8 cellular contexts compared by ENCODE assay signal in genomic region chr17:39450051-39450450, GRCh38. TPM values are rescaled to one million over a fixed set of nuclear protein-coding genes. Genes with fewer than 3 reads are reported as not detected.
DNase-seq lines count a peak whose midpoint lies in the region; ATAC-seq, FAIRE-seq and TF ChIP-seq lines count a peak whose summit lies in the region.

No MANE protein-coding gene starts in this region.

- no peaks in the 10 kb centered on the region for H3K27me3 ChIP-seq in CD4-positive, CD25-positive, alpha-beta regulatory T cell (ENCODE audit: control insufficient read depth, insufficient read depth, low read length)
- H3K27me3 ChIP-seq in neural progenitor cell, result no peaks in the 10 kb centered on the region

- peak overlapping the region; percentile 81 for H3K4me3 ChIP-seq in CD4-positive, CD25-positive, alpha-beta regulatory T cell (ENCODE audit: low read depth, low read length)
- H3K4me3 ChIP-seq in neural progenitor cell, result peak overlapping the region; percentile 94

- H3K9me3 Mint-ChIP-seq in CD4-positive, CD25-positive, alpha-beta regulatory T cell, result peaks cover 0 to 1% (median 0%) of the 10 kb centered on the region in 7 donors
- H3K9me3 Mint-ChIP-seq in dendritic cell treated with granulocyte-macrophage colony-stimulating factor and Interleukin-4, amounts not matched to agents 40 ng/mL and 50 ng/mL, for 4 days, result no peaks in the 10 kb centered on the region
- no peaks in the 10 kb centered on the region for H3K9me3 Mint-ChIP-seq in neural progenitor cell

- H3K4me3 Mint-ChIP-seq in CD4-positive, CD25-positive, alpha-beta regulatory T cell, result peak overlapping the region; percentile 95 to 99 (median 96)
- H3K4me3 Mint-ChIP-seq in dendritic cell treated with granulocyte-macrophage colony-stimulating factor and Interleukin-4, amounts not matched to agents 40 ng/mL and 50 ng/mL, for 4 days, result peak overlapping the region; percentile 93
- H3K4me3 Mint-ChIP-seq in neural progenitor cell, result peak overlapping the region; percentile 98

- no peak for TF ChIP-seq CTCF in neural progenitor cell (IDR thresholded peaks at IDR 0.05)

- H3K27ac Mint-ChIP-seq in CD4-positive, CD25-positive, alpha-beta regulatory T cell, result peak overlapping the region; percentile 86 to 99 (median 99)
- H3K27ac Mint-ChIP-seq in dendritic cell treated with granulocyte-macrophage colony-stimulating factor and Interleukin-4, amounts not matched to agents 40 ng/mL and 50 ng/mL, for 4 days, result no peak overlapping the region
- no peak overlapping the region for H3K27ac Mint-ChIP-seq in neural progenitor cell

- H3K79me2 ChIP-seq in neural progenitor cell (ENCODE audit: low read depth), result peaks cover 59% of the 10 kb centered on the region

- peaks cover 12% of the 10 kb centered on the region for H3F3A ChIP-seq in neural progenitor cell (ENCODE audit: low read depth)

- no peak for DNase-seq in CD4-positive, CD25-positive, alpha-beta regulatory T cell
- peak; percentile 22 for DNase-seq in LoVo (ENCODE audit: low spot score)
- DNase-seq in neural progenitor cell (ENCODE audit: low spot score), result no peak
- DNase-seq in NAMALWA (ENCODE audit: low spot score), result no peak
- DNase-seq in RCC 7860 (ENCODE audit: low spot score), result no peak
- DNase-seq in superior temporal gyrus (ENCODE audit: extremely low spot score), result no peak
- DNase-seq in SK-N-DZ (ENCODE audit: low spot score), result no peak

- intact Hi-C loops in dendritic cell treated with granulocyte-macrophage colony-stimulating factor and Interleukin-4, amounts not matched to agents 40 ng/mL and 50 ng/mL, for 4 days (cut with micrococcal nuclease), result no loop called here

- H3K9ac ChIP-seq in neural progenitor cell, result peak overlapping the region; percentile 100

- no peak overlapping the region for H2AFZ ChIP-seq in neural progenitor cell (replicated peaks)

- no peaks in the 10 kb centered on the region for H3K9me3 ChIP-seq in CD4-positive, CD25-positive, alpha-beta regulatory T cell (ENCODE audit: control insufficient read depth in 2 of 2, low read length in 2 of 2)
- no peaks in the 10 kb centered on the region for H3K9me3 ChIP-seq in neural progenitor cell (ENCODE audit: low read depth)

- no peak for FAIRE-seq in RCC 7860 (lab: Jason Lieb, UNC)

- peaks cover 12 to 46% (median 26%) of the 10 kb centered on the region in 4 donors for H3K4me1 Mint-ChIP-seq in CD4-positive, CD25-positive, alpha-beta regulatory T cell
- peaks cover 10% of the 10 kb centered on the region for H3K4me1 Mint-ChIP-seq in dendritic cell treated with granulocyte-macrophage colony-stimulating factor and Interleukin-4, amounts not matched to agents 40 ng/mL and 50 ng/mL, for 4 days (ENCODE audit: low read depth)
- H3K4me1 Mint-ChIP-seq in neural progenitor cell, result peaks cover 8% of the 10 kb centered on the region

- H3K36me3 Mint-ChIP-seq in CD4-positive, CD25-positive, alpha-beta regulatory T cell, result peaks cover 4% of the 10 kb centered on the region
- peaks cover 42% of the 10 kb centered on the region for H3K36me3 Mint-ChIP-seq in dendritic cell treated with granulocyte-macrophage colony-stimulating factor and Interleukin-4, amounts not matched to agents 40 ng/mL and 50 ng/mL, for 4 days (ENCODE audit: low read depth)
- peaks cover 5% of the 10 kb centered on the region for H3K36me3 Mint-ChIP-seq in neural progenitor cell

- H3K27ac ChIP-seq in CD4-positive, CD25-positive, alpha-beta regulatory T cell (ENCODE audit: insufficient read depth, low read length, poor library complexity, severe bottlenecking), result peak overlapping the region; percentile 91
- H3K27ac ChIP-seq in neural progenitor cell, result no peak overlapping the region

- peak overlapping the region; percentile 98 for H3K4me2 ChIP-seq in neural progenitor cell

- no peaks in the 10 kb centered on the region for H4K20me1 ChIP-seq in neural progenitor cell (ENCODE audit: low read depth)

- H3K27me3 Mint-ChIP-seq in CD4-positive, CD25-positive, alpha-beta regulatory T cell, result no peaks in the 10 kb centered on the region
- no peaks in the 10 kb centered on the region for H3K27me3 Mint-ChIP-seq in dendritic cell treated with granulocyte-macrophage colony-stimulating factor and Interleukin-4, amounts not matched to agents 40 ng/mL and 50 ng/mL, for 4 days
- H3K27me3 Mint-ChIP-seq in neural progenitor cell (ENCODE audit: insufficient read depth, low read depth), result peaks cover 3% of the 10 kb centered on the region

- peaks cover 25% of the 10 kb centered on the region for H3K36me3 ChIP-seq in CD4-positive, CD25-positive, alpha-beta regulatory T cell (ENCODE audit: control insufficient read depth, insufficient read depth, low read length)
- peaks cover 6% of the 10 kb centered on the region for H3K36me3 ChIP-seq in neural progenitor cell

- peaks cover 15% of the 10 kb centered on the region for H3K4me1 ChIP-seq in CD4-positive, CD25-positive, alpha-beta regulatory T cell (ENCODE audit: control insufficient read depth, insufficient read depth, low read length, poor library complexity, severe bottlenecking)
- H3K4me1 ChIP-seq in neural progenitor cell, result peaks cover 5% of the 10 kb centered on the region

- no peak for ATAC-seq in CD4-positive, CD25-positive, alpha-beta regulatory T cell (ENCODE audit: low read depth in 2 of 2)

RNA-seq across cellular contexts. Expression of gene MED1, which starts 1.0 kb away (rescaled TPM):
- 45.4 TPM for total RNA-seq in CD4-positive, CD25-positive, alpha-beta regulatory T cell
- polyA plus RNA-seq in CD4-positive, CD25-positive, alpha-beta regulatory T cell, result 10 to 100 TPM; 15.8 to 20.2 (median 18.3) TPM
- total RNA-seq in neural progenitor cell (ENCODE audit: low replicate concordance), result 30.0 and 35.6 TPM in 2 replicates
- 16.0 and 21.8 TPM in 2 replicates for polyA plus RNA-seq in SK-N-DZ (2014; cell fraction: cytosol; rRNA removed)
- polyA plus RNA-seq in SK-N-DZ (2014; cell fraction: nucleus; rRNA removed), result 12.0 and 18.4 TPM in 2 replicates

RNA-seq across cellular contexts. Expression of gene CDK12, which starts 11.2 kb away (rescaled TPM):
- 110 TPM for total RNA-seq in CD4-positive, CD25-positive, alpha-beta regulatory T cell
- polyA plus RNA-seq in CD4-positive, CD25-positive, alpha-beta regulatory T cell, result 1 to 10 TPM; 2.1 to 4.4 (median 3.3) TPM
- total RNA-seq in neural progenitor cell (ENCODE audit: low replicate concordance), result 44.1 and 45.0 TPM in 2 replicates
- polyA plus RNA-seq in SK-N-DZ (2014; cell fraction: cytosol; rRNA removed), result 16.0 and 18.9 TPM in 2 replicates
- polyA plus RNA-seq in SK-N-DZ (2014; cell fraction: nucleus; rRNA removed), result 7.3 and 12.5 TPM in 2 replicates

RNA-seq across cellular contexts. Expression of gene FBXL20, which starts 48.6 kb away (rescaled TPM):
- 30.8 TPM for total RNA-seq in CD4-positive, CD25-positive, alpha-beta regulatory T cell
- polyA plus RNA-seq in CD4-positive, CD25-positive, alpha-beta regulatory T cell, result 1 to 10 TPM; 4.0 to 6.3 (median 4.8) TPM
- 19.9 and 23.2 TPM in 2 replicates for total RNA-seq in neural progenitor cell (ENCODE audit: low replicate concordance)
- polyA plus RNA-seq in SK-N-DZ (2014; cell fraction: cytosol; rRNA removed), result 10.2 and 16.9 TPM in 2 replicates
- polyA plus RNA-seq in SK-N-DZ (2014; cell fraction: nucleus; rRNA removed), result 12.6 and 13.0 TPM in 2 replicates

Comparison
In these comparisons a context has a peak if more than half of its experiments do, and no peak if none do; other contexts are left out.
1. H3K27ac Mint-ChIP-seq: peak in CD4-positive, CD25-positive, alpha-beta regulatory T cell (3 of 3); none in dendritic cell treated with granulocyte-macrophage colony-stimulating factor and Interleukin-4, amounts not matched to agents 40 ng/mL and 50 ng/mL, for 4 days (single experiment) and neural progenitor cell (single experiment).
2. Peak in every context shown above with its lines, with median percentiles within 50 percentile points of each other: H3K4me3 Mint-ChIP-seq.